ENCODE assay signal across 8 cellular contexts in genomic region chr19:1001538-1002166, GRCh38. TPM values are rescaled to one million over a fixed set of nuclear protein-coding genes. Genes with fewer than 3 reads are reported as not detected.
A peak's percentile ranks its signal among the peaks of the same experiment; 100 is the strongest.
DNase-seq lines count a peak whose midpoint lies in the region; ATAC-seq, FAIRE-seq and TF ChIP-seq lines count a peak whose summit lies in the region.

No MANE protein-coding gene starts in this region.

- no peak overlapping the region for H2BK5ac ChIP-seq in H9 (ENCODE audit: insufficient read length, low read length)

- no peak overlapping the region for H2BK15ac ChIP-seq in H9 (ENCODE audit: low read depth, low read length)

- dilution Hi-C loops in keratinocyte (cut with MboI; ENCODE audit: extremely low pct_ligation_motif_present, low sequenced_read_pairs): no loop called here

- H3K18ac ChIP-seq in H9 (ENCODE audit: insufficient read length, low read depth, low read length): no peak overlapping the region

- no peak overlapping the region for H2BK12ac ChIP-seq in H9 (ENCODE audit: insufficient read length, low read depth, low read length)

- no peaks in the 10 kb centered on the region; a peak in 1 of 5 replicates for H3K9me3 Mint-ChIP-seq in H9

- H3K9ac ChIP-seq in H9 (ENCODE audit: extremely low read depth, insufficient read length, low read length) (no peak overlapping the region), keratinocyte (ENCODE audit: control insufficient read depth, extremely low read depth, insufficient read depth, low read length) (no peak overlapping the region)

- no peak overlapping the region for H2AK5ac ChIP-seq in H9 (ENCODE audit: insufficient read length, low read length)

- DNase-seq in AG09319 (ENCODE audit: extremely low read depth, low read depth) (no peak), H9 (peak; percentile 74), T-helper 22 cell (ENCODE audit: low read depth) (peak; percentile 39), astrocyte of the hippocampus (ENCODE audit: low read depth, low spot score) (peak; percentile 67), keratinocyte (ENCODE audit: low read depth, low spot score) (no peak), middle frontal gyrus (ENCODE audit: extremely low spot score, low spot score) (no peak)
- DNase-seq in stimulated activated CD4-positive, alpha-beta T cell treated with anti-CD3 and anti-CD28 coated beads, TNF-alpha, amount 100 ng/mL, for 4 hours (ENCODE audit: low read depth in 3 of 3): peak; percentile 50 to 64 (median 52)

- no peak for ATAC-seq in GM21447 (IDR thresholded peaks at IDR 0.05; ENCODE audit: unreplicated experiment)

- no peaks in the 10 kb centered on the region for H4K20me1 ChIP-seq in H9 (ENCODE audit: control insufficient read depth, insufficient read depth, insufficient read length)
- peaks cover 3% of the 10 kb centered on the region for H4K20me1 ChIP-seq in keratinocyte (ENCODE audit: control insufficient read depth, extremely low read depth, insufficient read depth, low read length)

- no peak for FAIRE-seq in keratinocyte (lab: Jason Lieb, UNC)

- peaks cover 0 to 7% (median 3%) of the 10 kb centered on the region in 3 experiments; a peak in 4 of 7 replicates for H3K36me3 Mint-ChIP-seq in H9 (ENCODE audit: insufficient read depth in 1 of 3, low read depth in 3 of 3)

- no peak overlapping the region for H4K91ac ChIP-seq in H9 (ENCODE audit: insufficient read length, low read depth, low read length)

- no peaks in the 10 kb centered on the region for H3K9me3 ChIP-seq in H9 (ENCODE audit: control insufficient read depth, low read depth, low read length)
- no peaks in the 10 kb centered on the region for H3K9me3 ChIP-seq in keratinocyte (ENCODE audit: control insufficient read depth, low read depth, low read length)

- no peak overlapping the region for H3K27ac Mint-ChIP-seq in H9

- H3K23me2 ChIP-seq in H9 (ENCODE audit: insufficient read length, low read depth, low read length, poor library complexity, severe bottlenecking): peaks cover 10% of the 10 kb centered on the region

- H3K23ac ChIP-seq in H9 (ENCODE audit: insufficient read length, low read depth, low read length): no peak overlapping the region

- H3K4me3 Mint-ChIP-seq in H9: peak overlapping the region in 1 of 2 experiments; percentile 78; a peak in 2 of 5 replicates

- 0 out of 2 replicates have a peak, but pooled peaks cover 2% of the 10 kb centered on the region for H3K79me2 ChIP-seq in H9 (ENCODE audit: insufficient read depth, low read length)
- no peaks in the 10 kb centered on the region for H3K79me2 ChIP-seq in keratinocyte (ENCODE audit: control insufficient read depth, insufficient read depth, low read length)

- H3T11ph ChIP-seq in H9 (ENCODE audit: low read length): no peak overlapping the region

- peak; percentile 80 for TF ChIP-seq CTCF in AG09319 (IDR thresholded peaks at IDR 0.05; ENCODE audit: low read depth, low read length)
- TF ChIP-seq CTCF in H9 (conservative IDR thresholded peaks at IDR 0.05): peak; percentile 93
- TF ChIP-seq CTCF in keratinocyte (optimal IDR thresholded peaks at IDR 0.05 in 1 of 3, IDR thresholded peaks at IDR 0.05 in 1 of 3, conservative IDR thresholded peaks at IDR 0.05 in 1 of 3; ENCODE audit: extremely low read depth in 1 of 3, insufficient read depth in 2 of 3, low read length in 3 of 3): peak; percentile 62 to 95 (median 79)

- no peak overlapping the region for H4K8ac ChIP-seq in H9 (replicated peaks; ENCODE audit: insufficient read length, low read depth, low read length)

- no peaks in the 10 kb centered on the region for H3K9me1 ChIP-seq in keratinocyte (ENCODE audit: control insufficient read depth, extremely low read depth, insufficient read depth, low read length)

- no peak overlapping the region for H3K4ac ChIP-seq in H9 (ENCODE audit: low read depth, low read length)

- no peak overlapping the region for H3K14ac ChIP-seq in H9 (ENCODE audit: insufficient read depth, low read length)

- no peak overlapping the region for H4K5ac ChIP-seq in H9 (ENCODE audit: insufficient read length, low read depth, low read length)

- H3K56ac ChIP-seq in H9 (ENCODE audit: insufficient read length, low read depth, low read length): no peak overlapping the region

- H3K36me3 ChIP-seq in keratinocyte (ENCODE audit: control insufficient read depth in 2 of 2, extremely low read depth in 1 of 2, insufficient read depth in 2 of 2, low read length in 2 of 2): no peaks in the 10 kb centered on the region

- H3K27me3 ChIP-seq in H9 (ENCODE audit: insufficient read depth, low read length) (peaks cover 10% of the 10 kb centered on the region), keratinocyte (ENCODE audit: control insufficient read depth, extremely low read depth, insufficient read depth, low read length) (peaks cover 50% of the 10 kb centered on the region)

- peak overlapping the region; percentile 42 for H3K4me2 ChIP-seq in H9 (ENCODE audit: insufficient read depth, insufficient read length, low read length)
- H3K4me2 ChIP-seq in keratinocyte (ENCODE audit: control insufficient read depth, extremely low read depth, insufficient read depth, low read depth, low read length): peak overlapping the region; percentile 10

- peaks cover under 1 to 6% of the 10 kb centered on the region in 2 experiments for H3K4me1 Mint-ChIP-seq in H9

- no peak overlapping the region for H2BK20ac ChIP-seq in H9 (ENCODE audit: low read depth, low read length, poor library complexity, severe bottlenecking)

- H3K27ac ChIP-seq in H9 (ENCODE audit: insufficient read length, low read depth, low read length) (no peak overlapping the region), keratinocyte (ENCODE audit: control insufficient read depth, insufficient read depth, low read length) (no peak overlapping the region)

- H3K79me1 ChIP-seq in H9 (ENCODE audit: insufficient read depth, low read depth, low read length, poor library complexity, severe bottlenecking): no peaks in the 10 kb centered on the region

- no peak overlapping the region for H2BK120ac ChIP-seq in H9 (ENCODE audit: low read depth, low read length, poor library complexity, severe bottlenecking)

- H2AFZ ChIP-seq in H9 (ENCODE audit: low read length): no peak overlapping the region
- no peak overlapping the region for H2AFZ ChIP-seq in keratinocyte (ENCODE audit: control insufficient read depth, low read length)

- H3K4me1 ChIP-seq in H9 (ENCODE audit: insufficient read depth, low read length): no peaks in the 10 kb centered on the region
- H3K4me1 ChIP-seq in keratinocyte (ENCODE audit: control insufficient read depth, extremely low read depth, insufficient read depth, low read length): peaks cover 2% of the 10 kb centered on the region

- H3K4me3 ChIP-seq in keratinocyte (ENCODE audit: control insufficient read depth in 2 of 3, extremely low read depth in 1 of 3, insufficient read depth in 2 of 3, low read depth in 1 of 3, low read length in 3 of 3): peak overlapping the region in 1 of 3 experiments; percentile 44

- peaks cover 45% of the 10 kb centered on the region for H3K27me3 Mint-ChIP-seq in H9 (ENCODE audit: low read depth)

- no CpG with 5 or more reads among the region's 20 CpGs for WGBS in H9 (ENCODE audit: extremely low coverage, insufficient read length, low lambda C conversion rate)

RNA-seq across cellular contexts. Expression of gene GRIN3B, which starts 1.4 kb away (rescaled TPM):
- total RNA-seq in H9 (2021): 1.0 and 1.4 TPM in 2 replicates
- 0.20 to 1.9 TPM (median 0.84 TPM) in 3 replicates for polyA plus RNA-seq in keratinocyte
- 0.12 TPM for polyA plus RNA-seq in keratinocyte (2011; ENCODE audit: low read depth)
- polyA plus RNA-seq in keratinocyte (2011; cell fraction: cytosol; rRNA removed): 0.11 and 0.79 TPM in 2 replicates
- polyA plus RNA-seq in keratinocyte (2011; cell fraction: nucleus; rRNA removed): 2.7 and 8.4 TPM in 2 replicates
- 0.76 and 0.95 TPM in 2 replicates for polyA plus RNA-seq in keratinocyte (2012; ENCODE audit: low replicate concordance)
- polyA minus RNA-seq in keratinocyte: 0.22 to 1.5 TPM (median 0.56 TPM) in 3 replicates
- polyA minus RNA-seq in keratinocyte (2011; cell fraction: cytosol; rRNA and poly(A)+ RNA removed): 2.5 TPM
- 3.4 TPM in 2 replicates for polyA minus RNA-seq in keratinocyte (2011; cell fraction: nucleus; rRNA and poly(A)+ RNA removed)

RNA-seq across cellular contexts. Expression of gene WDR18, which starts 17.5 kb away (rescaled TPM):
- 94.7 and 101 TPM in 2 replicates for total RNA-seq in H9 (2021)
- 26.3 to 48.7 TPM (median 38.3 TPM) in 3 replicates for polyA plus RNA-seq in keratinocyte
- polyA plus RNA-seq in keratinocyte (2011; ENCODE audit: low read depth): 12.4 TPM
- polyA plus RNA-seq in keratinocyte (2011; cell fraction: cytosol; rRNA removed): 22.3 and 60.9 TPM in 2 replicates
- 33.2 and 50.6 TPM in 2 replicates for polyA plus RNA-seq in keratinocyte (2011; cell fraction: nucleus; rRNA removed)
- polyA plus RNA-seq in keratinocyte (2012; ENCODE audit: low replicate concordance): 39.8 and 64.6 TPM in 2 replicates
- polyA minus RNA-seq in keratinocyte: 33.9 to 81.4 TPM (median 40.9 TPM) in 3 replicates
- 112 TPM for polyA minus RNA-seq in keratinocyte (2011; cell fraction: cytosol; rRNA and poly(A)+ RNA removed)
- 33.0 and 40.4 TPM in 2 replicates for polyA minus RNA-seq in keratinocyte (2011; cell fraction: nucleus; rRNA and poly(A)+ RNA removed)

RNA-seq across cellular contexts. Expression of gene TMEM259, which starts 19.3 kb away (rescaled TPM):
- 169 and 171 TPM in 2 replicates for total RNA-seq in H9 (2021)
- 61.5 to 136 TPM (median 88.0 TPM) in 3 replicates for polyA plus RNA-seq in keratinocyte
- 20.3 TPM for polyA plus RNA-seq in keratinocyte (2011; ENCODE audit: low read depth)
- 27.0 and 52.9 TPM in 2 replicates for polyA plus RNA-seq in keratinocyte (2011; cell fraction: cytosol; rRNA removed)
- polyA plus RNA-seq in keratinocyte (2011; cell fraction: nucleus; rRNA removed): 272 and 345 TPM in 2 replicates
- 73.6 and 95.3 TPM in 2 replicates for polyA plus RNA-seq in keratinocyte (2012; ENCODE audit: low replicate concordance)
- 51.8 to 216 TPM (median 62.8 TPM) in 3 replicates for polyA minus RNA-seq in keratinocyte
- 53.9 TPM for polyA minus RNA-seq in keratinocyte (2011; cell fraction: cytosol; rRNA and poly(A)+ RNA removed)
- 66.9 and 74.8 TPM in 2 replicates for polyA minus RNA-seq in keratinocyte (2011; cell fraction: nucleus; rRNA and poly(A)+ RNA removed)

RNA-seq across cellular contexts. Expression of gene RNU6-2, which starts 19.7 kb away (rescaled TPM):
- total RNA-seq in H9 (2021): not detected in 2 replicates
- not detected in 3 replicates for polyA plus RNA-seq in keratinocyte
- not detected for polyA plus RNA-seq in keratinocyte (2011; ENCODE audit: low read depth)
- not detected in 2 replicates for polyA plus RNA-seq in keratinocyte (2011; cell fraction: cytosol; rRNA removed)
- polyA plus RNA-seq in keratinocyte (2011; cell fraction: nucleus; rRNA removed): not detected in 2 replicates
- not detected in 2 replicates for polyA plus RNA-seq in keratinocyte (2012; ENCODE audit: low replicate concordance)
- polyA minus RNA-seq in keratinocyte: not detected in 3 replicates
- not detected for polyA minus RNA-seq in keratinocyte (2011; cell fraction: cytosol; rRNA and poly(A)+ RNA removed)
- not detected in 2 replicates for polyA minus RNA-seq in keratinocyte (2011; cell fraction: nucleus; rRNA and poly(A)+ RNA removed)

RNA-seq across cellular contexts. Expression of gene CNN2, which starts 24.8 kb away (rescaled TPM):
- total RNA-seq in H9 (2021): 524 and 529 TPM in 2 replicates
- polyA plus RNA-seq in keratinocyte: 105 to 495 TPM (median 136 TPM) in 3 replicates
- 186 TPM for polyA plus RNA-seq in keratinocyte (2011; ENCODE audit: low read depth)
- polyA plus RNA-seq in keratinocyte (2011; cell fraction: cytosol; rRNA removed): 254 and 453 TPM in 2 replicates
- 183 and 199 TPM in 2 replicates for polyA plus RNA-seq in keratinocyte (2011; cell fraction: nucleus; rRNA removed)
- 103 and 434 TPM in 2 replicates for polyA plus RNA-seq in keratinocyte (2012; ENCODE audit: low replicate concordance)
- polyA minus RNA-seq in keratinocyte: 315 to 953 TPM (median 352 TPM) in 3 replicates
- polyA minus RNA-seq in keratinocyte (2011; cell fraction: cytosol; rRNA and poly(A)+ RNA removed): 700 TPM
- polyA minus RNA-seq in keratinocyte (2011; cell fraction: nucleus; rRNA and poly(A)+ RNA removed): 110 and 152 TPM in 2 replicates

Comparison
In these comparisons a context has a peak if more than half of its experiments do, and no peak if none do; other contexts are left out.
1. DNase-seq: peak in H9 (single experiment), T-helper 22 cell (single experiment), astrocyte of the hippocampus (single experiment) and stimulated activated CD4-positive, alpha-beta T cell treated with anti-CD3 and anti-CD28 coated beads, TNF-alpha, amount 100 ng/mL, for 4 hours (3 of 3); none in AG09319 (single experiment), keratinocyte (single experiment) and middle frontal gyrus (single experiment).
2. Peak in every context shown above with its lines, with median percentiles within 50 percentile points of each other: CTCF ChIP-seq.